Comparison of ENCODE assay signal across 17 cellular contexts in genomic region chr18:37298816-37299215, GRCh38.
A peak's percentile ranks its signal among the peaks of the same experiment; 100 is the strongest.
DNase-seq lines count a peak whose midpoint lies in the region; ATAC-seq, FAIRE-seq and TF ChIP-seq lines count a peak whose summit lies in the region.
"Had no signal": no experiment of that assay in that cellular context is flagged by ENCODE, and none has a peak within 500 bp of the region (broad histone marks: within the 10 kb centered on the region; RNA-seq: fewer than 3 reads in every experiment).

No MANE protein-coding gene starts in this region.

- peak; percentile 11 for ATAC-seq in HepG2
- ATAC-seq in right lobe of liver, result no peak
- no peak for ATAC-seq in GM19328 (IDR thresholded peaks at IDR 0.05; ENCODE audit: unreplicated experiment)
- no peak for ATAC-seq in WTC11
- ATAC-seq in HG03469 (IDR thresholded peaks at IDR 0.05; ENCODE audit: unreplicated experiment), result no peak
- ATAC-seq: effector memory CD8-positive, alpha-beta T cell; natural killer cell had no signal

- no peak for DNase-seq in HepG2 (ENCODE audit: low spot score)
- DNase-seq in right lobe of liver, result no peak
- no peak for DNase-seq in astrocyte (ENCODE audit: low read depth)
- DNase-seq in nephron progenitor cell, result no peak
- DNase-seq in WTC11 (ENCODE audit: low spot score), result no peak
- DNase-seq in DMS153 treated with DMSO at 0.1 percent for 48 hours (lab: John Stamatoyannopoulos, UW; ENCODE audit: unreplicated experiment), result no peak
- DNase-seq: activated CD4-positive, CD25-positive, alpha-beta regulatory T cell; activated CD8-positive, alpha-beta memory T cell treated with anti-CD3 and anti-CD28 coated beads for 24 hours; activated naive CD8-positive, alpha-beta T cell treated with anti-CD3 and anti-CD28 coated beads, Interleukin-2, amount 10 ng/mL, durations not matched to agents 7 days and 5 days; effector memory CD8-positive, alpha-beta T cell; GF-D8; natural killer cell; Right ventricle myocardium superior had no signal

- H3K4me1 ChIP-seq in HepG2 (ENCODE audit: insufficient read depth, low read length) (peaks cover 25% of the 10 kb centered on the region), right lobe of liver (peaks cover 0 to 6% (median 2%) of the 10 kb centered on the region in 4 donors), astrocyte (ENCODE audit: insufficient read depth, low read length) (peaks cover 12% of the 10 kb centered on the region)

- FAIRE-seq in HepG2 (lab: Jason Lieb, UNC), result no peak
- FAIRE-seq in astrocyte (lab: Jason Lieb, UNC), result no peak

- H3K79me2 ChIP-seq in HepG2 (ENCODE audit: insufficient read depth, low read length) (no peaks in the 10 kb centered on the region), astrocyte (ENCODE audit: insufficient read depth, low read length) (no peaks in the 10 kb centered on the region)

- TF ChIP-seq EP300 in HepG2 (IDR thresholded peaks at IDR 0.05; ENCODE audit: low read depth in 2 of 2, low read length in 2 of 2) (no peak), HepG2 (CRISPR knock-in tag; IDR thresholded peaks at IDR 0.05; ENCODE audit: borderline replicate concordance) (no peak)

- H3K36me3 ChIP-seq in HepG2 (replicated peaks in 1 of 2; ENCODE audit: control insufficient read depth in 1 of 2, insufficient read depth in 2 of 2, low read length in 2 of 2), result no peaks in the 10 kb centered on the region
- no peaks in the 10 kb centered on the region for H3K36me3 ChIP-seq in right lobe of liver
- H3K36me3 ChIP-seq in astrocyte (ENCODE audit: insufficient read depth, low read length), result no peaks in the 10 kb centered on the region
- H3K36me3 ChIP-seq: cardiac muscle cell had no signal

- POLR2A ChIA-PET in HepG2 (lab: Yijun Ruan, JAX) (no interaction called here), WTC11 (lab: Charles Lee) (no interaction called here)

- no peak for TF ChIP-seq POLR2A in HepG2 (IDR thresholded peaks at IDR 0.05; ENCODE audit: insufficient read depth in 1 of 2, low read depth in 2 of 2, low read length in 2 of 2)
- TF ChIP-seq POLR2A in right lobe of liver (IDR thresholded peaks at IDR 0.05), result no peak

- TF ChIP-seq CTCF in HepG2 (CRISPR knock-in tag; IDR thresholded peaks at IDR 0.05) (no peak), right lobe of liver (IDR thresholded peaks at IDR 0.05) (no peak), astrocyte (IDR thresholded peaks at IDR 0.05; ENCODE audit: insufficient read depth, low read depth, low read length) (no peak), nephron progenitor cell (IDR thresholded peaks at IDR 0.05) (no peak), WTC11 (IDR thresholded peaks at IDR 0.05) (no peak)

- no peaks in the 10 kb centered on the region for H3K36me3 Mint-ChIP-seq in astrocyte (ENCODE audit: low read depth, unreplicated experiment)
- no peaks in the 10 kb centered on the region for H3K36me3 Mint-ChIP-seq in nephron progenitor cell (ENCODE audit: low read depth)
- no peaks in the 10 kb centered on the region for H3K36me3 Mint-ChIP-seq in WTC11
- H3K36me3 Mint-ChIP-seq: activated naive CD8-positive, alpha-beta T cell treated with anti-CD3 and anti-CD28 coated beads, Interleukin-2, amount 10 ng/mL, durations not matched to agents 7 days and 5 days; natural killer cell had no signal

- no peak for TF ChIP-seq RAD21 in HepG2 (CRISPR knock-in tag; IDR thresholded peaks at IDR 0.05)

- WGBS in HepG2 (ENCODE audit: low lambda C conversion rate), result 43% methylated on average over 6 of the region's 6 CpGs
- 91% methylated on average over 6 of the region's 6 CpGs for WGBS in right lobe of liver (ENCODE audit: insufficient coverage, low coverage, low lambda C conversion rate, missing lambda C conversion rate)

- no peaks in the 10 kb centered on the region for H3K9me3 Mint-ChIP-seq in astrocyte (ENCODE audit: unreplicated experiment)
- no peaks in the 10 kb centered on the region for H3K9me3 Mint-ChIP-seq in nephron progenitor cell
- no peaks in the 10 kb centered on the region for H3K9me3 Mint-ChIP-seq in WTC11
- H3K9me3 Mint-ChIP-seq: activated naive CD8-positive, alpha-beta T cell treated with anti-CD3 and anti-CD28 coated beads, Interleukin-2, amount 10 ng/mL, durations not matched to agents 7 days and 5 days; effector memory CD8-positive, alpha-beta T cell; natural killer cell had no signal

- no peaks in the 10 kb centered on the region for H3K9me3 ChIP-seq in HepG2 (ENCODE audit: low read length)
- H3K9me3 ChIP-seq in right lobe of liver, result no peaks in the 10 kb centered on the region
- H3K9me3 ChIP-seq in astrocyte (ENCODE audit: insufficient read depth, low read depth, low read length), result no peaks in the 10 kb centered on the region

- H3K4me3 Mint-ChIP-seq in astrocyte (ENCODE audit: unreplicated experiment), result no peak overlapping the region
- H3K4me3 Mint-ChIP-seq in nephron progenitor cell, result no peak overlapping the region
- H3K4me3 Mint-ChIP-seq in WTC11, result no peak overlapping the region
- H3K4me3 Mint-ChIP-seq: activated naive CD8-positive, alpha-beta T cell treated with anti-CD3 and anti-CD28 coated beads, Interleukin-2, amount 10 ng/mL, durations not matched to agents 7 days and 5 days; effector memory CD8-positive, alpha-beta T cell; natural killer cell had no signal

- in situ Hi-C loops in HepG2 (cut with HindIII; ENCODE audit: extremely low pct_ligation_motif_present, low pct_unique_long_range_greater_than_20kb), result no loop called here

- peaks cover 21% of the 10 kb centered on the region for H3K4me1 Mint-ChIP-seq in astrocyte (ENCODE audit: low read depth, unreplicated experiment)
- peaks cover 39% of the 10 kb centered on the region for H3K4me1 Mint-ChIP-seq in nephron progenitor cell
- H3K4me1 Mint-ChIP-seq in WTC11, result peaks cover 5% of the 10 kb centered on the region; the same call in 1 of the 2 replicates
- H3K4me1 Mint-ChIP-seq: activated naive CD8-positive, alpha-beta T cell treated with anti-CD3 and anti-CD28 coated beads, Interleukin-2, amount 10 ng/mL, durations not matched to agents 7 days and 5 days; natural killer cell had no signal

- no TSS peak for BruUV-seq in HepG2 (replicated peaks; lab: Mats Ljungman, UMichigan)

- H3K27ac ChIP-seq in HepG2 (ENCODE audit: extremely low read length, insufficient read depth, low read length), result no peak overlapping the region
- H3K27ac ChIP-seq in right lobe of liver, result no peak overlapping the region
- peak overlapping the region; percentile 7 for H3K27ac ChIP-seq in astrocyte (ENCODE audit: low read depth, low read length)
- H3K27ac ChIP-seq: cardiac muscle cell had no signal

- intact Hi-C loops in HepG2 (cut with micrococcal nuclease; ENCODE audit: unreplicated experiment) (no loop called here), right lobe of liver (cut with DNase I) (no loop called here)

- CTCF ChIA-PET in HepG2 (lab: Yijun Ruan, JAX; ENCODE audit: low intra/inter-chr PET ratio, low total read pairs) (no interaction called here), WTC11 (lab: Charles Lee) (interaction anchor here (1.1 kb wide), 1 partner anchor 23 kb away, joined by 3 read pairs; no protein-coding TSS in a partner anchor)

- H3K27me3 ChIP-seq in HepG2 (ENCODE audit: control insufficient read depth in 1 of 2, insufficient read depth in 2 of 2, low read length in 2 of 2), result 0 out of 5 replicates have a peak, but pooled peaks cover 0 to 4% of the 10 kb centered on the region in 2 experiments
- no peaks in the 10 kb centered on the region for H3K27me3 ChIP-seq in right lobe of liver
- peaks cover 5% of the 10 kb centered on the region for H3K27me3 ChIP-seq in astrocyte (ENCODE audit: insufficient read depth, low read length)
- H3K27me3 ChIP-seq: cardiac muscle cell had no signal

- H3K4me3 ChIP-seq in HepG2 (replicated peaks in 1 of 3; ENCODE audit: insufficient read depth in 1 of 3, low read depth in 2 of 3, low read length in 3 of 3) (peak overlapping the region in 1 of 3 experiments; percentile 34; a peak in 1 of 6 replicates), right lobe of liver (no peak overlapping the region), astrocyte (ENCODE audit: insufficient read depth, low read depth, low read length) (no peak overlapping the region)
- H3K4me3 ChIP-seq: cardiac muscle cell, lung had no signal

- H3K27ac Mint-ChIP-seq in astrocyte (ENCODE audit: unreplicated experiment) (peak overlapping the region; percentile 99), nephron progenitor cell (peak overlapping the region; percentile 85), WTC11 (no peak overlapping the region)
- H3K27ac Mint-ChIP-seq: activated naive CD8-positive, alpha-beta T cell treated with anti-CD3 and anti-CD28 coated beads, Interleukin-2, amount 10 ng/mL, durations not matched to agents 7 days and 5 days; effector memory CD8-positive, alpha-beta T cell; natural killer cell had no signal

- H3K9ac ChIP-seq in HepG2 (ENCODE audit: insufficient read depth, low read depth, low read length) (peak overlapping the region; percentile 52; the same call in 1 of the 2 replicates), astrocyte (ENCODE audit: low read length) (peak overlapping the region; percentile 52)

- no peaks in the 10 kb centered on the region for H4K20me1 ChIP-seq in HepG2 (ENCODE audit: insufficient read depth, low read length)
- no peaks in the 10 kb centered on the region for H4K20me1 ChIP-seq in astrocyte (ENCODE audit: insufficient read depth, low read length)

- H3K27me3 Mint-ChIP-seq in astrocyte (ENCODE audit: low read depth, unreplicated experiment), result peaks cover 34% of the 10 kb centered on the region
- peaks cover 5% of the 10 kb centered on the region for H3K27me3 Mint-ChIP-seq in nephron progenitor cell (ENCODE audit: low read depth, poor library complexity)
- peaks cover 4% of the 10 kb centered on the region; the same call in 1 of the 2 replicates for H3K27me3 Mint-ChIP-seq in WTC11 (ENCODE audit: low read depth)
- H3K27me3 Mint-ChIP-seq: activated naive CD8-positive, alpha-beta T cell treated with anti-CD3 and anti-CD28 coated beads, Interleukin-2, amount 10 ng/mL, durations not matched to agents 7 days and 5 days had no signal

- peak overlapping the region; percentile 55; the same call in 1 of the 2 replicates for H3K4me2 ChIP-seq in HepG2 (ENCODE audit: low read depth, low read length)
- H3K4me2 ChIP-seq in astrocyte (ENCODE audit: low read length), result peak overlapping the region; percentile 52

- H2AFZ ChIP-seq in HepG2 (ENCODE audit: low read length) (no peak overlapping the region), astrocyte (ENCODE audit: low read depth, low read length) (no peak overlapping the region)

TF ChIP-seq in HepG2, 621 proteins besides CTCF, POLR2A, EP300 and RAD21 (continues in another document):
- no peak for TF ChIP-seq ISL2 (CRISPR knock-in tag; IDR thresholded peaks at IDR 0.05)
- no peak for TF ChIP-seq TBL1XR1 (IDR thresholded peaks at IDR 0.05; ENCODE audit: borderline replicate concordance, low read length, partially characterized antibody)
